ENCODE assay signal across 20 cellular contexts in the genomic region with DNA sequence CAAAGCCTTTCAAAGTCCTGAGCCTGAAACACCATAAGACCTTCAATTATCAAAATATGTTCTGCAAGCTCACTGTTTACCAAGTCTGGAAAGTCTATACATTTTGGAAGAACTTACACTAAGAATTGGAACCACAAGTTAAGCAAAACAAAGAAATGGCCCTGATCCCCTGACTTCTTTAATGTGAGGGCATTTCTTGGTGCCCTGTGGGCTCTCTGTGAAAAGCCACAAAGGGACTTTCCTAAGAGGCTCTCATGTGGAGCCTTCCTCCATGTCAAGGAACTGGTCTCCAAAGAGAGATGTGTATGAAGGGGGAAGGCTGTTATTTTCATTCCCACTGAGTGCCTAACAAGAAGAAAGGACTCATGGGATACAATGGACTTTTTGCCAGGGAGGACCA. TPM values are rescaled to one million over a fixed set of nuclear protein-coding genes. Genes with fewer than 3 reads are reported as not detected.
DNase-seq lines count a peak whose midpoint lies in the region; ATAC-seq and TF ChIP-seq lines count a peak whose summit lies in the region.
"Had no signal": no experiment of that assay in that cellular context is flagged by ENCODE, and none has a peak within 500 bp of the region (broad histone marks: within the 10 kb centered on the region; RNA-seq: fewer than 3 reads in every experiment).

No MANE protein-coding gene starts in this region.

- H3K27ac Mint-ChIP-seq in activated CD4-positive, alpha-beta T cell treated with anti-CD3 and anti-CD28 coated beads for 36 hours, result peak overlapping the region; percentile 2
- H3K27ac Mint-ChIP-seq in activated naive CD8-positive, alpha-beta T cell treated with anti-CD3 and anti-CD28 coated beads, Interleukin-2, amount 10 ng/mL, durations not matched to agents 7 days and 5 days, result peak overlapping the region; percentile 9
- no peak overlapping the region for H3K27ac Mint-ChIP-seq in T-cell

- POLR2A ChIA-PET in activated CD4-positive, alpha-beta T cell treated with anti-CD3 and anti-CD28 coated beads for 36 hours (lab: Charles Lee), result no interaction called here
- POLR2A ChIA-PET in activated naive CD8-positive, alpha-beta T cell treated with anti-CD3 and anti-CD28 coated beads, Interleukin-2, amount 10 ng/mL, durations not matched to agents 7 days and 5 days (lab: Charles Lee), result no interaction called here
- POLR2A ChIA-PET in T-cell (lab: Charles Lee), result no interaction called here

- TF ChIP-seq CTCF in right atrium auricular region (IDR thresholded peaks at IDR 0.05), result no peak

- ATAC-seq in activated CD4-positive, alpha-beta T cell treated with anti-CD3 and anti-CD28 coated beads for 36 hours, result peak; percentile 89
- ATAC-seq in left cardiac atrium (no peak), T-cell (replicated peaks in 1 of 4) (no peak), GM18502 (IDR thresholded peaks at IDR 0.05; ENCODE audit: poor library complexity, unreplicated experiment) (no peak)
- ATAC-seq in activated naive CD8-positive, alpha-beta T cell treated with anti-CD3 and anti-CD28 coated beads, Interleukin-2, amount 10 ng/mL, durations not matched to agents 7 days and 5 days (ENCODE audit: low read depth), result peak; percentile 75
- ATAC-seq in stimulated activated naive CD8-positive, alpha-beta T cell treated with anti-CD3 and anti-CD28 coated beads, Interleukin-15, Interleukin-2, amounts not matched to agents 100 U/mL and 50 U/mL, for 24 hours, result peak; percentile 64
- ATAC-seq: HCT116 had no signal

- H3K4me3 Mint-ChIP-seq in activated CD4-positive, alpha-beta T cell treated with anti-CD3 and anti-CD28 coated beads for 36 hours, result no peak overlapping the region
- no peak overlapping the region for H3K4me3 Mint-ChIP-seq in activated naive CD8-positive, alpha-beta T cell treated with anti-CD3 and anti-CD28 coated beads, Interleukin-2, amount 10 ng/mL, durations not matched to agents 7 days and 5 days
- H3K4me3 Mint-ChIP-seq in T-cell, result no peak overlapping the region

- peaks cover 10% of the 10 kb centered on the region for H3K4me1 Mint-ChIP-seq in activated CD4-positive, alpha-beta T cell treated with anti-CD3 and anti-CD28 coated beads for 36 hours
- peaks cover 15% of the 10 kb centered on the region for H3K4me1 Mint-ChIP-seq in activated naive CD8-positive, alpha-beta T cell treated with anti-CD3 and anti-CD28 coated beads, Interleukin-2, amount 10 ng/mL, durations not matched to agents 7 days and 5 days
- H3K4me1 Mint-ChIP-seq in T-cell, result no peaks in the 10 kb centered on the region

- CTCF ChIA-PET in activated CD4-positive, alpha-beta T cell treated with anti-CD3 and anti-CD28 coated beads for 36 hours (lab: Charles Lee), result interaction anchor here (0.6 to 1.6 kb wide), 2 partner anchors 141 to 200 kb away, joined by 3 to 4 read pairs; no protein-coding TSS in a partner anchor
- CTCF ChIA-PET in T-cell (lab: Charles Lee), result no interaction called here

- peaks cover 61% of the 10 kb centered on the region for H3K36me3 ChIP-seq in right atrium auricular region
- H3K36me3 ChIP-seq: BLaER1 had no signal

- no peak overlapping the region for H3K4me3 ChIP-seq in right atrium auricular region
- H3K4me3 ChIP-seq: BLaER1, GM23248 had no signal

- no peaks in the 10 kb centered on the region for H3K27me3 ChIP-seq in right atrium auricular region
- H3K27me3 ChIP-seq: BLaER1 had no signal

- peak overlapping the region; percentile 1 for H3K27ac ChIP-seq in right atrium auricular region
- H3K27ac ChIP-seq: 22Rv1, BLaER1, GM23248 had no signal

- intact Hi-C loops in activated CD4-positive, alpha-beta T cell treated with anti-CD3 and anti-CD28 coated beads for 36 hours (cut with DNase I, micrococcal nuclease), result no loop called here
- intact Hi-C loops in left cardiac atrium (cut with DNase I), result no loop called here

- no peaks in the 10 kb centered on the region for H3K4me1 ChIP-seq in right atrium auricular region
- H3K4me1 ChIP-seq: BLaER1 had no signal

- peaks cover 2% of the 10 kb centered on the region for H3K27me3 Mint-ChIP-seq in activated CD4-positive, alpha-beta T cell treated with anti-CD3 and anti-CD28 coated beads for 36 hours
- no peaks in the 10 kb centered on the region for H3K27me3 Mint-ChIP-seq in activated naive CD8-positive, alpha-beta T cell treated with anti-CD3 and anti-CD28 coated beads, Interleukin-2, amount 10 ng/mL, durations not matched to agents 7 days and 5 days
- peaks cover 3 to 13% of the 10 kb centered on the region in 2 donors for H3K27me3 Mint-ChIP-seq in T-cell

- H3K9me3 ChIP-seq in right atrium auricular region, result no peaks in the 10 kb centered on the region
- H3K9me3 ChIP-seq: BLaER1 had no signal

- no peaks in the 10 kb centered on the region for H3K36me3 Mint-ChIP-seq in activated CD4-positive, alpha-beta T cell treated with anti-CD3 and anti-CD28 coated beads for 36 hours (ENCODE audit: low read depth)
- H3K36me3 Mint-ChIP-seq in activated naive CD8-positive, alpha-beta T cell treated with anti-CD3 and anti-CD28 coated beads, Interleukin-2, amount 10 ng/mL, durations not matched to agents 7 days and 5 days, result no peaks in the 10 kb centered on the region
- H3K36me3 Mint-ChIP-seq in T-cell, result no peaks in the 10 kb centered on the region

- DNase-seq in activated CD4-positive, alpha-beta T cell treated with anti-CD3 and anti-CD28 coated beads for 36 hours, result peak; percentile 45
- no peak for DNase-seq in activated CD4-positive, alpha-beta T cell treated with anti-CD3 and anti-CD28 coated beads, Interleukin-2, amount 50 U/mL, for 4 hours
- DNase-seq in right atrium auricular region (ENCODE audit: low spot score), result no peak
- DNase-seq in left cardiac atrium, result no peak
- no peak for DNase-seq in activated naive CD8-positive, alpha-beta T cell treated with anti-CD3 and anti-CD28 coated beads, Interleukin-2, amount 10 ng/mL, durations not matched to agents 7 days and 5 days
- peak; percentile 9 for DNase-seq in stimulated activated naive CD8-positive, alpha-beta T cell treated with anti-CD3 and anti-CD28 coated beads, Interleukin-15, Interleukin-2, amounts not matched to agents 100 U/mL and 50 U/mL, for 24 hours
- DNase-seq in T-cell, result no peak
- DNase-seq: DMS 273 treated with DMSO at 0.1 percent for 48 hours, EL, GM23248, Karpas-422, NCI-H1105 treated with DMSO at 0.1 percent for 48 hours, NCI-H187, NCI-H2171, NCI-H82 had no signal

- H3K9me3 Mint-ChIP-seq in activated CD4-positive, alpha-beta T cell treated with anti-CD3 and anti-CD28 coated beads for 36 hours (ENCODE audit: low read depth), result no peaks in the 10 kb centered on the region
- H3K9me3 Mint-ChIP-seq in activated naive CD8-positive, alpha-beta T cell treated with anti-CD3 and anti-CD28 coated beads, Interleukin-2, amount 10 ng/mL, durations not matched to agents 7 days and 5 days, result no peaks in the 10 kb centered on the region
- H3K9me3 Mint-ChIP-seq in T-cell, result no peaks in the 10 kb centered on the region

RNA-seq across cellular contexts. Expression of gene MYH6, which starts 13.5 kb away (rescaled TPM):
- under 1 TPM; 0.14 to 0.16 TPM for total RNA-seq in activated CD4-positive, alpha-beta T cell treated with anti-CD3 and anti-CD28 coated beads for 36 hours
- total RNA-seq in right atrium auricular region, result over 10,000 TPM in 1 of 2 donors, 1,000 to 10,000 TPM in 1; 8,253 to 13,240 TPM
- over 10,000 TPM; 10,415 to 11,820 TPM for total RNA-seq in left cardiac atrium
- total RNA-seq in activated naive CD8-positive, alpha-beta T cell treated with anti-CD3 and anti-CD28 coated beads, Interleukin-2, amount 10 ng/mL, durations not matched to agents 7 days and 5 days, result not detected
- not detected for total RNA-seq in T-cell
- total RNA-seq: GM23248, NCI-H460 had no signal

RNA-seq across cellular contexts. Expression of gene MYH7, which starts 13.9 kb away (rescaled TPM):
- under 1 TPM; 0.05 to 0.07 TPM for total RNA-seq in activated CD4-positive, alpha-beta T cell treated with anti-CD3 and anti-CD28 coated beads for 36 hours
- total RNA-seq in right atrium auricular region (1,000 to 10,000 TPM; 1,082 to 4,592 TPM), left cardiac atrium (100 to 1,000 TPM; 175 to 201 TPM), T-cell (not detected)
- not detected for total RNA-seq in activated naive CD8-positive, alpha-beta T cell treated with anti-CD3 and anti-CD28 coated beads, Interleukin-2, amount 10 ng/mL, durations not matched to agents 7 days and 5 days
- total RNA-seq: GM23248, NCI-H460 had no signal

RNA-seq across cellular contexts. Expression of gene CMTM5, which starts 44.7 kb away (rescaled TPM):
- total RNA-seq in activated CD4-positive, alpha-beta T cell treated with anti-CD3 and anti-CD28 coated beads for 36 hours, result not detected
- total RNA-seq in right atrium auricular region, result not detected
- 1 to 10 TPM in 1 of 2 donors, under 1 TPM in 1; 0.44 to 1.4 TPM for total RNA-seq in left cardiac atrium
- not detected for total RNA-seq in activated naive CD8-positive, alpha-beta T cell treated with anti-CD3 and anti-CD28 coated beads, Interleukin-2, amount 10 ng/mL, durations not matched to agents 7 days and 5 days
- total RNA-seq in T-cell, result not detected
- total RNA-seq: GM23248, NCI-H460 had no signal

RNA-seq across cellular contexts. Expression of gene NGDN, which starts 47.9 kb away (rescaled TPM):
- total RNA-seq in activated CD4-positive, alpha-beta T cell treated with anti-CD3 and anti-CD28 coated beads for 36 hours, result 10 to 100 TPM; 53.0 to 57.8 TPM
- total RNA-seq in right atrium auricular region (10 to 100 TPM; 19.5 to 24.3 TPM), left cardiac atrium (10 to 100 TPM; 20.1 to 23.6 TPM), T-cell (100 to 1,000 TPM in 2 of 5 donors, 10 to 100 TPM in 3; 56.5 to 121 (median 63.7) TPM)
- total RNA-seq in activated naive CD8-positive, alpha-beta T cell treated with anti-CD3 and anti-CD28 coated beads, Interleukin-2, amount 10 ng/mL, durations not matched to agents 7 days and 5 days, result 10 to 100 TPM; 48.0 to 50.8 TPM

RNA-seq across cellular contexts. Expression of gene IL25, which starts 49.0 kb away (rescaled TPM):
- total RNA-seq in activated CD4-positive, alpha-beta T cell treated with anti-CD3 and anti-CD28 coated beads for 36 hours, result not detected
- not detected for total RNA-seq in right atrium auricular region
- total RNA-seq in left cardiac atrium, result not detected
- total RNA-seq in activated naive CD8-positive, alpha-beta T cell treated with anti-CD3 and anti-CD28 coated beads, Interleukin-2, amount 10 ng/mL, durations not matched to agents 7 days and 5 days, result under 1 TPM in 1 of 2 experiments, not detected in 1; 0.39 TPM
- total RNA-seq in T-cell, result not detected
- total RNA-seq: GM23248, NCI-H460 had no signal

Comparison
In these comparisons a context has a peak if more than half of its experiments do, and no peak if none do; other contexts are left out.
1. DNase-seq: peak in activated CD4-positive, alpha-beta T cell treated with anti-CD3 and anti-CD28 coated beads for 36 hours (single experiment) and stimulated activated naive CD8-positive, alpha-beta T cell treated with anti-CD3 and anti-CD28 coated beads, Interleukin-15, Interleukin-2, amounts not matched to agents 100 U/mL and 50 U/mL, for 24 hours (single experiment); none in activated CD4-positive, alpha-beta T cell treated with anti-CD3 and anti-CD28 coated beads, Interleukin-2, amount 50 U/mL, for 4 hours (0 of 2), right atrium auricular region (single experiment), left cardiac atrium (single experiment), activated naive CD8-positive, alpha-beta T cell treated with anti-CD3 and anti-CD28 coated beads, Interleukin-2, amount 10 ng/mL, durations not matched to agents 7 days and 5 days (single experiment) and T-cell (0 of 34).
2. ATAC-seq: peak in activated CD4-positive, alpha-beta T cell treated with anti-CD3 and anti-CD28 coated beads for 36 hours (single experiment), activated naive CD8-positive, alpha-beta T cell treated with anti-CD3 and anti-CD28 coated beads, Interleukin-2, amount 10 ng/mL, durations not matched to agents 7 days and 5 days (single experiment) and stimulated activated naive CD8-positive, alpha-beta T cell treated with anti-CD3 and anti-CD28 coated beads, Interleukin-15, Interleukin-2, amounts not matched to agents 100 U/mL and 50 U/mL, for 24 hours (single experiment); none in left cardiac atrium (0 of 2), T-cell (0 of 4) and GM18502 (single experiment).
3. H3K27ac Mint-ChIP-seq: peak in activated CD4-positive, alpha-beta T cell treated with anti-CD3 and anti-CD28 coated beads for 36 hours (single experiment) and activated naive CD8-positive, alpha-beta T cell treated with anti-CD3 and anti-CD28 coated beads, Interleukin-2, amount 10 ng/mL, durations not matched to agents 7 days and 5 days (single experiment); none in T-cell (0 of 2).
4. RNA of gene MYH6, which starts 13.5 kb away (total RNA-seq): 8,253 to 13,240 TPM in right atrium auricular region and 10,415 to 11,820 TPM in left cardiac atrium; 0.14 to 0.16 TPM in activated CD4-positive, alpha-beta T cell treated with anti-CD3 and anti-CD28 coated beads for 36 hours, not detected in activated naive CD8-positive, alpha-beta T cell treated with anti-CD3 and anti-CD28 coated beads, Interleukin-2, amount 10 ng/mL, durations not matched to agents 7 days and 5 days and not detected in T-cell; every median in the first group is over 1,000 times any median in the second.
5. RNA of gene MYH7, which starts 13.9 kb away (total RNA-seq): 1,082 to 4,592 TPM in right atrium auricular region and 175 to 201 TPM in left cardiac atrium; 0.05 to 0.07 TPM in activated CD4-positive, alpha-beta T cell treated with anti-CD3 and anti-CD28 coated beads for 36 hours, not detected in activated naive CD8-positive, alpha-beta T cell treated with anti-CD3 and anti-CD28 coated beads, Interleukin-2, amount 10 ng/mL, durations not matched to agents 7 days and 5 days and not detected in T-cell; every median in the first group is over 100 times any median in the second.